22 cellular contexts compared by ENCODE assay signal in genomic region chr5:1788200-1788599, GRCh38. TPM values are rescaled to one million over a fixed set of nuclear protein-coding genes. Genes with fewer than 3 reads are reported as not detected.
DNase-seq lines count a peak whose midpoint lies in the region; ATAC-seq, FAIRE-seq and TF ChIP-seq lines count a peak whose summit lies in the region.
"Had no signal": no experiment of that assay in that cellular context is flagged by ENCODE, and none has a peak within 500 bp of the region (broad histone marks: within the 10 kb centered on the region; RNA-seq: fewer than 3 reads in every experiment).

No MANE protein-coding gene starts in this region.

- TF ChIP-seq EP300 in HepG2 (IDR thresholded peaks at IDR 0.05; ENCODE audit: low read depth in 2 of 2, low read length in 2 of 2) (no peak), HepG2 (CRISPR knock-in tag; IDR thresholded peaks at IDR 0.05; ENCODE audit: borderline replicate concordance) (no peak), H1 (IDR thresholded peaks at IDR 0.05; ENCODE audit: borderline replicate concordance in 1 of 2, low read depth in 2 of 2, low read length in 2 of 2) (no peak), sigmoid colon (IDR thresholded peaks at IDR 0.05) (no peak)

- no peak overlapping the region for H4K5ac ChIP-seq in H1 (ENCODE audit: insufficient read length, low read depth, low read length)

- no peak overlapping the region for H3K56ac ChIP-seq in H1 (replicated peaks; ENCODE audit: insufficient read length, low read depth, low read length)

- no peak for ATAC-seq in right lobe of liver
- ATAC-seq in HepG2, result no peak
- ATAC-seq in HG03045 (IDR thresholded peaks at IDR 0.05; ENCODE audit: unreplicated experiment), result no peak

- no peak overlapping the region for H3K4me3 Mint-ChIP-seq in type B pancreatic cell
- H3K4me3 Mint-ChIP-seq: CD4-positive, alpha-beta T cell had no signal

- no peaks in the 10 kb centered on the region for H4K20me1 ChIP-seq in HepG2 (ENCODE audit: insufficient read depth, low read length)
- H4K20me1 ChIP-seq in H1 (replicated peaks in 1 of 2; ENCODE audit: control insufficient read depth in 1 of 2, insufficient read depth in 2 of 2, low read length in 2 of 2), result no peaks in the 10 kb centered on the region
- H4K20me1 ChIP-seq: BLaER1 treated with 17β-estradiol and CSF1 and Interleukin-3, amounts not matched to agents 10 nM and 100 nM had no signal

- H3K9ac ChIP-seq in HepG2 (ENCODE audit: insufficient read depth, low read depth, low read length), result no peak overlapping the region
- H3K9ac ChIP-seq in H1 (replicated peaks in 1 of 4; ENCODE audit: extremely low read depth in 1 of 4, low read depth in 3 of 4, low read length in 3 of 4), result no peak overlapping the region
- H3K9ac ChIP-seq: BLaER1 treated with 17β-estradiol and CSF1 and Interleukin-3, amounts not matched to agents 10 nM and 100 nM had no signal

- H2BK15ac ChIP-seq in H1 (ENCODE audit: low read length), result no peak overlapping the region

- WGBS in right lobe of liver (ENCODE audit: insufficient coverage, low coverage, low lambda C conversion rate, missing lambda C conversion rate), result 59% methylated on average over 5 of the region's 7 CpGs
- WGBS in HepG2 (ENCODE audit: low lambda C conversion rate), result 26% methylated on average over 6 of the region's 7 CpGs
- WGBS in H1 (ENCODE audit: extremely low coverage in 1 of 2, insufficient coverage in 1 of 2, insufficient read length in 1 of 2, insufficient replicate concordance in 2 of 2, low coverage in 1 of 2, low lambda C conversion rate in 2 of 2, missing lambda C conversion rate in 1 of 2), 2 experiments, result 90% methylated on average over 7 of the region's 7 CpGs; no CpG with 5 or more reads in 1 of the 2 experiments
- WGBS in sigmoid colon, 2 donors, result 89 to 90% methylated on average over 7 of the region's 7 CpGs

- H3K36me3 ChIP-seq in right lobe of liver, result no peaks in the 10 kb centered on the region
- H3K36me3 ChIP-seq in HepG2 (replicated peaks in 1 of 2; ENCODE audit: control insufficient read depth in 1 of 2, insufficient read depth in 2 of 2, low read length in 2 of 2), result no peaks in the 10 kb centered on the region
- H3K36me3 ChIP-seq in H1 (ENCODE audit: control insufficient read depth in 2 of 4, insufficient read depth in 4 of 4, low read length in 3 of 4), result no peaks in the 10 kb centered on the region
- no peaks in the 10 kb centered on the region for H3K36me3 ChIP-seq in sigmoid colon
- H3K36me3 ChIP-seq: BLaER1 treated with 17β-estradiol and CSF1 and Interleukin-3, amounts not matched to agents 10 nM and 100 nM; MG63 had no signal

- H2BK20ac ChIP-seq in H1 (ENCODE audit: low read length), result no peak overlapping the region

- H3K4me3 ChIP-seq in right lobe of liver (no peak overlapping the region), HepG2 (replicated peaks in 1 of 3; ENCODE audit: insufficient read depth in 1 of 3, low read depth in 2 of 3, low read length in 3 of 3) (no peak overlapping the region), H1 (ENCODE audit: extremely low read depth in 1 of 4, insufficient read depth in 2 of 4, low read depth in 3 of 4, low read length in 4 of 4) (no peak overlapping the region), sigmoid colon (no peak overlapping the region)
- H3K4me3 ChIP-seq: A549; BLaER1 treated with 17β-estradiol and CSF1 and Interleukin-3, amounts not matched to agents 10 nM and 100 nM; MG63 had no signal

- in situ Hi-C loops in HepG2 (cut with HindIII; ENCODE audit: extremely low pct_ligation_motif_present, low pct_unique_long_range_greater_than_20kb), result no loop called here

- H3K79me2 ChIP-seq in HepG2 (ENCODE audit: insufficient read depth, low read length) (no peaks in the 10 kb centered on the region), H1 (ENCODE audit: control insufficient read depth in 1 of 2, insufficient read depth in 2 of 2, low read length in 2 of 2) (no peaks in the 10 kb centered on the region)

- no peak overlapping the region for H3K27ac Mint-ChIP-seq in type B pancreatic cell
- H3K27ac Mint-ChIP-seq: CD4-positive, alpha-beta T cell had no signal

- intact Hi-C loops in right lobe of liver (cut with DNase I), result no loop called here
- intact Hi-C loops in HepG2 (cut with micrococcal nuclease; ENCODE audit: unreplicated experiment), result no loop called here
- intact Hi-C loops in sigmoid colon (cut with DNase I), result no loop called here

- H2BK12ac ChIP-seq in H1 (ENCODE audit: low read depth, low read length), result no peak overlapping the region

- no peaks in the 10 kb centered on the region for H3K27me3 ChIP-seq in right lobe of liver
- peaks cover 11 to 68% of the 10 kb centered on the region in 2 experiments; a peak in 4 of 5 replicates for H3K27me3 ChIP-seq in HepG2 (ENCODE audit: control insufficient read depth in 1 of 2, insufficient read depth in 2 of 2, low read length in 2 of 2)
- H3K27me3 ChIP-seq in H1 (replicated peaks in 1 of 4; ENCODE audit: control insufficient read depth in 3 of 4, extremely low read depth in 1 of 4, insufficient read depth in 3 of 4, low read length in 3 of 4), result no peaks in the 10 kb centered on the region
- H3K27me3 ChIP-seq in sigmoid colon, result peaks cover 0 to 31% (median 0%) of the 10 kb centered on the region in 3 donors
- H3K27me3 ChIP-seq: MG63 had no signal

- H3K4me2 ChIP-seq in HepG2 (ENCODE audit: low read depth, low read length), result no peak overlapping the region
- H3K4me2 ChIP-seq in H1 (ENCODE audit: insufficient read depth in 1 of 2, low read depth in 2 of 2, low read length in 2 of 2), result no peak overlapping the region
- H3K4me2 ChIP-seq: A549 had no signal

- H3K9me3 ChIP-seq in right lobe of liver (no peaks in the 10 kb centered on the region), HepG2 (ENCODE audit: low read length) (no peaks in the 10 kb centered on the region), H1 (ENCODE audit: insufficient read depth in 2 of 2, low read depth in 1 of 2, low read length in 1 of 2) (no peaks in the 10 kb centered on the region), sigmoid colon (no peaks in the 10 kb centered on the region)
- H3K9me3 ChIP-seq: A549; BLaER1 treated with 17β-estradiol and CSF1 and Interleukin-3, amounts not matched to agents 10 nM and 100 nM; MG63 had no signal

- no peak overlapping the region for H2BK5ac ChIP-seq in H1 (ENCODE audit: low read depth, low read length)

- no peaks in the 10 kb centered on the region for H3K79me1 ChIP-seq in H1 (ENCODE audit: low read depth, low read length)

- no peak overlapping the region for H4K8ac ChIP-seq in H1 (ENCODE audit: extremely low read depth, insufficient read depth, low read length)

- no peaks in the 10 kb centered on the region for H3K23me2 ChIP-seq in H1 (ENCODE audit: low read depth, low read length)

- H3K23ac ChIP-seq in H1 (ENCODE audit: insufficient read length), result no peak overlapping the region

- TF ChIP-seq RAD21 in HepG2 (CRISPR knock-in tag; IDR thresholded peaks at IDR 0.05), result no peak
- no peak for TF ChIP-seq RAD21 in H1 (IDR thresholded peaks at IDR 0.05 in 1 of 2, conservative IDR thresholded peaks at IDR 0.05 in 1 of 2; ENCODE audit: low read depth in 2 of 2, low read length in 2 of 2)

- FAIRE-seq in HepG2 (lab: Jason Lieb, UNC) (no peak), H1 (lab: Jason Lieb, UNC) (no peak)
- FAIRE-seq: A549, D721Med, GM18507, H54, HTR-8/SVneo had no signal

- H2BK120ac ChIP-seq in H1 (replicated peaks; ENCODE audit: low read depth, low read length), result no peak overlapping the region

- H2AK5ac ChIP-seq in H1 (ENCODE audit: low read depth, low read length), result 0 out of 2 replicates have a peak overlapping the region, but pooled peaks have one; percentile 53

- POLR2A ChIA-PET in HepG2 (lab: Yijun Ruan, JAX), result interaction anchor here (1.3 kb wide), 1 partner anchor 12 kb away, joined by 3 read pairs; no protein-coding TSS in a partner anchor
- POLR2A ChIA-PET in H1 (lab: Charles Lee; ENCODE audit: partially characterized antibody), result interaction anchor here (0.5 to 0.7 kb wide), 2 partner anchors 13 to 93 kb away, joined by 3 read pairs; partner anchors contain the start of gene NDUFS6

- no peak overlapping the region for H3K27ac ChIP-seq in right lobe of liver
- no peak overlapping the region for H3K27ac ChIP-seq in HepG2 (ENCODE audit: extremely low read length, insufficient read depth, low read length)
- H3K27ac ChIP-seq in H1 (ENCODE audit: low read depth, low read length), result no peak overlapping the region
- H3K27ac ChIP-seq in sigmoid colon, result no peak overlapping the region
- H3K27ac ChIP-seq: A549 had no signal

- H3K18ac ChIP-seq in H1 (ENCODE audit: extremely low read depth, low read length), result no peak overlapping the region; the same call in 1 of the 2 replicates

- CTCF ChIA-PET in HepG2 (lab: Yijun Ruan, JAX; ENCODE audit: low intra/inter-chr PET ratio, low total read pairs) (no interaction called here), H1 (lab: Charles Lee; ENCODE audit: partially characterized antibody) (interaction anchor here (4.3 kb wide), 1 partner anchor 24 kb away, joined by 17 read pairs; no protein-coding TSS in a partner anchor)

- H3K9me3 Mint-ChIP-seq in type B pancreatic cell, result no peaks in the 10 kb centered on the region
- H3K9me3 Mint-ChIP-seq: CD4-positive, alpha-beta T cell had no signal

- DNase-seq in right lobe of liver, result peak in 2 of 3 donors; percentile 5 to 6
- no peak for DNase-seq in HepG2 (ENCODE audit: low spot score)
- DNase-seq in H1 (ENCODE audit: low read depth in 1 of 2, low spot score in 2 of 2), result no peak
- peak; percentile 14 for DNase-seq in sigmoid colon
- DNase-seq in iPS-NIHi11 (ENCODE audit: low spot score), result no peak
- DNase-seq in type B pancreatic cell (ENCODE audit: extremely low spot score, unreplicated experiment), result no peak
- DNase-seq: AML-193, KG1, MG63, NCI-H2029, NCI-H446 treated with DMSO at 0.1 percent for 48 hours, NCI-H526, NCI-H82, RPMI8226 had no signal

- TF ChIP-seq POLR2A in right lobe of liver (IDR thresholded peaks at IDR 0.05) (no peak), HepG2 (IDR thresholded peaks at IDR 0.05; ENCODE audit: insufficient read depth in 1 of 2, low read depth in 2 of 2, low read length in 2 of 2) (no peak), H1 (IDR thresholded peaks at IDR 0.05; ENCODE audit: control extremely low read depth in 1 of 2, low read depth in 2 of 2, low read length in 2 of 2) (no peak), sigmoid colon (IDR thresholded peaks at IDR 0.05) (no peak)

- H2AFZ ChIP-seq in HepG2 (ENCODE audit: low read length) (no peak overlapping the region), H1 (ENCODE audit: low read length) (no peak overlapping the region)

- H4K91ac ChIP-seq in H1 (replicated peaks; ENCODE audit: insufficient read length, low read length), result no peak overlapping the region

- H3K4ac ChIP-seq in H1 (replicated peaks; ENCODE audit: insufficient read length, low read depth, low read length), result no peak overlapping the region

- H3K27me3 Mint-ChIP-seq in type B pancreatic cell, result peaks cover 13% of the 10 kb centered on the region
- H3K27me3 Mint-ChIP-seq: CD4-positive, alpha-beta T cell had no signal

- H3K36me3 Mint-ChIP-seq in type B pancreatic cell, result no peaks in the 10 kb centered on the region

- TF ChIP-seq CTCF in right lobe of liver (IDR thresholded peaks at IDR 0.05), result no peak
- no peak for TF ChIP-seq CTCF in HepG2 (CRISPR knock-in tag; IDR thresholded peaks at IDR 0.05)
- TF ChIP-seq CTCF in H1 (IDR thresholded peaks at IDR 0.05; ENCODE audit: control extremely low read depth in 1 of 3, insufficient read depth in 1 of 3, low read depth in 1 of 3, low read length in 3 of 3), result no peak
- no peak for TF ChIP-seq CTCF in sigmoid colon (IDR thresholded peaks at IDR 0.05)
- no peak for TF ChIP-seq CTCF in type B pancreatic cell (conservative IDR thresholded peaks at IDR 0.05)

- BruUV-seq in HepG2 (replicated peaks; lab: Mats Ljungman, UMichigan), result no TSS peak

- peaks cover 4% of the 10 kb centered on the region for H3K4me1 Mint-ChIP-seq in type B pancreatic cell (ENCODE audit: unreplicated experiment)

- no peak overlapping the region for H3K14ac ChIP-seq in H1 (ENCODE audit: insufficient read length)

- H3K4me1 ChIP-seq in right lobe of liver (no peaks in the 10 kb centered on the region), HepG2 (ENCODE audit: insufficient read depth, low read length) (peaks cover 12% of the 10 kb centered on the region; the same call in 1 of the 2 replicates), H1 (replicated peaks in 1 of 4; ENCODE audit: control insufficient read depth in 3 of 4, insufficient read depth in 4 of 4, low read length in 3 of 4) (peaks cover 0 to 15% (median 12%) of the 10 kb centered on the region in 4 experiments; a peak in 5 of 7 replicates), sigmoid colon (no peaks in the 10 kb centered on the region)
- H3K4me1 ChIP-seq: A549 had no signal

RNA-seq across cellular contexts. Expression of gene MRPL36, which starts 11.4 kb away (rescaled TPM):
- total RNA-seq in right lobe of liver, result 10 to 100 TPM; 30.7 to 40.0 (median 35.5) TPM
- 113 and 135 TPM in 2 replicates for total RNA-seq in HepG2 (2016; rRNA removed; fragmentation: Illumina TruSeq; extraction: Trizol)
- 108 and 113 TPM in 2 replicates for total RNA-seq in HepG2 (2016; cell fraction: cytosol; rRNA removed; fragmentation: Illumina TruSeq; extraction: Trizol; ENCODE audit: low read depth)
- total RNA-seq in HepG2 (2016; cell fraction: insoluble cytoplasmic fraction; rRNA removed; fragmentation: Illumina TruSeq; extraction: Trizol), result 108 and 154 TPM in 2 replicates
- 76.0 and 81.1 TPM in 2 replicates for total RNA-seq in HepG2 (2016; cell fraction: membrane; rRNA removed; fragmentation: Illumina TruSeq; extraction: Trizol)
- total RNA-seq in HepG2 (2016; cell fraction: nucleus; rRNA removed; fragmentation: Illumina TruSeq; extraction: Trizol), result 37.1 and 47.0 TPM in 2 replicates
- 70.5 and 71.3 TPM in 2 replicates for polyA plus RNA-seq in HepG2 (2011; rRNA removed)
- 65.9 and 74.3 TPM in 2 replicates for polyA plus RNA-seq in HepG2 (2011; cell fraction: cytosol; rRNA removed)
- 25.2 and 29.0 TPM in 2 replicates for polyA plus RNA-seq in HepG2 (2011; cell fraction: nucleus; rRNA removed)
- 59.1 and 65.6 TPM in 2 replicates for polyA plus RNA-seq in HepG2 (2012)
- 88.2 and 98.8 TPM in 2 replicates for polyA plus RNA-seq in HepG2 (2016; cell fraction: cytosol; fragmentation: Illumina TruSeq; extraction: Trizol; ENCODE audit: low read depth)
- 150 and 160 TPM in 2 replicates for polyA plus RNA-seq in HepG2 (2016; cell fraction: insoluble cytoplasmic fraction; fragmentation: Illumina TruSeq; extraction: Trizol; ENCODE audit: low read depth)
- polyA plus RNA-seq in HepG2 (2016; cell fraction: membrane; fragmentation: Illumina TruSeq; extraction: Trizol; ENCODE audit: low read depth), result 60.1 and 66.8 TPM in 2 replicates
- polyA plus RNA-seq in HepG2 (2016; cell fraction: nucleus; fragmentation: Illumina TruSeq; extraction: Trizol; ENCODE audit: insufficient read depth, low read depth), result 65.9 and 77.9 TPM in 2 replicates
- polyA minus RNA-seq in HepG2 (2011; rRNA and poly(A)+ RNA removed; ENCODE audit: low replicate concordance), result 30.3 and 163 TPM in 2 replicates
- polyA minus RNA-seq in HepG2 (2011; cell fraction: cytosol; rRNA and poly(A)+ RNA removed), result 21.5 and 22.2 TPM in 2 replicates
- polyA minus RNA-seq in HepG2 (2011; cell fraction: nucleus; rRNA and poly(A)+ RNA removed), result 21.4 and 25.5 TPM in 2 replicates
- 56.3 and 66.3 TPM in 2 replicates for total RNA-seq in H1 (2021; fragmentation: NEBNext Ultra II Directional; extraction: Animal tissue kit (Norgen Biotek cat#: 25700))
- polyA plus RNA-seq in H1 (2011; rRNA removed), result 81.5 and 85.5 TPM in 2 replicates
- polyA plus RNA-seq in H1 (2011; cell fraction: cytosol; rRNA removed), result 67.1 TPM
- polyA plus RNA-seq in H1 (2011; cell fraction: nucleus; rRNA removed), result 71.6 TPM
- polyA plus RNA-seq in H1 (2012, experiment 1 of 2), result 75.9 to 89.0 TPM (median 80.9 TPM) in 4 replicates
- 102 TPM for polyA plus RNA-seq in H1 (2012, experiment 2 of 2)
- polyA plus RNA-seq in H1 (2013, experiment 1 of 2), result 87.9 TPM
- 91.7 TPM for polyA plus RNA-seq in H1 (2013, experiment 2 of 2)
- polyA minus RNA-seq in H1 (2011; rRNA and poly(A)+ RNA removed), result 31.6 and 38.0 TPM in 2 replicates
- polyA minus RNA-seq in H1 (2011; cell fraction: cytosol; rRNA and poly(A)+ RNA removed), result 32.5 TPM
- polyA minus RNA-seq in H1 (2011; cell fraction: nucleus; rRNA and poly(A)+ RNA removed), result 22.6 TPM
- total RNA-seq in sigmoid colon, result 10 to 100 TPM; 32.4 to 59.4 (median 49.2) TPM
- 10 to 100 TPM; 65.9 to 77.9 (median 70.9) TPM for polyA plus RNA-seq in sigmoid colon
- total RNA-seq in type B pancreatic cell (ENCODE audit: low replicate concordance), result 53.5 and 62.1 TPM in 2 replicates

RNA-seq across cellular contexts. Expression of gene NDUFS6, which starts 13.0 kb away (rescaled TPM):
- total RNA-seq in right lobe of liver, result 10 to 100 TPM; 16.5 to 57.5 (median 23.7) TPM
- 50.4 and 63.7 TPM in 2 replicates for total RNA-seq in HepG2 (2016; rRNA removed; fragmentation: Illumina TruSeq; extraction: Trizol)
- total RNA-seq in HepG2 (2016; cell fraction: cytosol; rRNA removed; fragmentation: Illumina TruSeq; extraction: Trizol; ENCODE audit: low read depth), result 15.2 and 15.4 TPM in 2 replicates
- 53.0 and 63.5 TPM in 2 replicates for total RNA-seq in HepG2 (2016; cell fraction: insoluble cytoplasmic fraction; rRNA removed; fragmentation: Illumina TruSeq; extraction: Trizol)
- 25.8 and 27.4 TPM in 2 replicates for total RNA-seq in HepG2 (2016; cell fraction: membrane; rRNA removed; fragmentation: Illumina TruSeq; extraction: Trizol)
- 17.5 and 20.2 TPM in 2 replicates for total RNA-seq in HepG2 (2016; cell fraction: nucleus; rRNA removed; fragmentation: Illumina TruSeq; extraction: Trizol)
- 22.2 and 23.7 TPM in 2 replicates for polyA plus RNA-seq in HepG2 (2011; rRNA removed)
- 72.6 and 97.8 TPM in 2 replicates for polyA plus RNA-seq in HepG2 (2011; cell fraction: cytosol; rRNA removed)
- 21.7 and 33.4 TPM in 2 replicates for polyA plus RNA-seq in HepG2 (2011; cell fraction: nucleus; rRNA removed)
- polyA plus RNA-seq in HepG2 (2012), result 46.4 and 50.3 TPM in 2 replicates
- 27.6 and 35.6 TPM in 2 replicates for polyA plus RNA-seq in HepG2 (2016; cell fraction: cytosol; fragmentation: Illumina TruSeq; extraction: Trizol; ENCODE audit: low read depth)
- 110 and 131 TPM in 2 replicates for polyA plus RNA-seq in HepG2 (2016; cell fraction: insoluble cytoplasmic fraction; fragmentation: Illumina TruSeq; extraction: Trizol; ENCODE audit: low read depth)
- 36.7 and 40.8 TPM in 2 replicates for polyA plus RNA-seq in HepG2 (2016; cell fraction: membrane; fragmentation: Illumina TruSeq; extraction: Trizol; ENCODE audit: low read depth)
- polyA plus RNA-seq in HepG2 (2016; cell fraction: nucleus; fragmentation: Illumina TruSeq; extraction: Trizol; ENCODE audit: insufficient read depth, low read depth), result 54.4 and 56.6 TPM in 2 replicates
- 9.7 and 41.7 TPM in 2 replicates for polyA minus RNA-seq in HepG2 (2011; rRNA and poly(A)+ RNA removed; ENCODE audit: low replicate concordance)
- 11.4 and 22.6 TPM in 2 replicates for polyA minus RNA-seq in HepG2 (2011; cell fraction: cytosol; rRNA and poly(A)+ RNA removed)
- 8.5 and 11.5 TPM in 2 replicates for polyA minus RNA-seq in HepG2 (2011; cell fraction: nucleus; rRNA and poly(A)+ RNA removed)
- total RNA-seq in H1 (2021; fragmentation: NEBNext Ultra II Directional; extraction: Animal tissue kit (Norgen Biotek cat#: 25700)), result 72.7 and 77.1 TPM in 2 replicates
- polyA plus RNA-seq in H1 (2011; rRNA removed), result 191 and 302 TPM in 2 replicates
- 224 TPM for polyA plus RNA-seq in H1 (2011; cell fraction: cytosol; rRNA removed)
- 78.2 TPM for polyA plus RNA-seq in H1 (2011; cell fraction: nucleus; rRNA removed)
- 190 to 231 TPM (median 207 TPM) in 4 replicates for polyA plus RNA-seq in H1 (2012, experiment 1 of 2)
- polyA plus RNA-seq in H1 (2012, experiment 2 of 2), result 78.3 TPM
- 141 TPM for polyA plus RNA-seq in H1 (2013, experiment 1 of 2)
- polyA plus RNA-seq in H1 (2013, experiment 2 of 2), result 146 TPM
- 9.3 and 11.6 TPM in 2 replicates for polyA minus RNA-seq in H1 (2011; rRNA and poly(A)+ RNA removed)
- polyA minus RNA-seq in H1 (2011; cell fraction: cytosol; rRNA and poly(A)+ RNA removed), result 55.8 TPM
- 31.5 TPM for polyA minus RNA-seq in H1 (2011; cell fraction: nucleus; rRNA and poly(A)+ RNA removed)
- total RNA-seq in sigmoid colon, result 10 to 100 TPM; 34.9 to 82.6 (median 55.4) TPM
- 100 to 1,000 TPM in 2 of 3 donors, 10 to 100 TPM in 1; 94.0 to 156 (median 111) TPM for polyA plus RNA-seq in sigmoid colon
- 33.8 and 37.7 TPM in 2 replicates for total RNA-seq in type B pancreatic cell (ENCODE audit: low replicate concordance)

Comparison
In these comparisons a context has a peak if more than half of its experiments do, and no peak if none do; other contexts are left out.
1. DNase-seq: peak in right lobe of liver (2 of 3) and sigmoid colon (single experiment); none in HepG2 (single experiment), H1 (0 of 2), iPS-NIHi11 (single experiment) and type B pancreatic cell (single experiment).